Comparison of ENCODE assay signal across 11 cellular contexts in genomic region chr17:43591750-43592562, GRCh38. TPM values are rescaled to one million over a fixed set of nuclear protein-coding genes. Genes with fewer than 3 reads are reported as not detected.
DNase-seq lines count a peak whose midpoint lies in the region; ATAC-seq, FAIRE-seq and TF ChIP-seq lines count a peak whose summit lies in the region.
"Had no signal": no experiment of that assay in that cellular context is flagged by ENCODE, and none has a peak within 500 bp of the region (broad histone marks: within the 10 kb centered on the region; RNA-seq: fewer than 3 reads in every experiment).

No MANE protein-coding gene starts in this region.

- intact Hi-C loops in PC-3 (cut with micrococcal nuclease) = no loop called here

- H3K27ac ChIP-seq in PC-3 (ENCODE audit: low read length) = peak overlapping the region; percentile 68

- no peaks in the 10 kb centered on the region for H4K20me1 ChIP-seq in PC-3 (ENCODE audit: low read length)

- DNase-seq in PC-3 (peak; percentile 86), mucosa of gallbladder (ENCODE audit: low spot score) (peak; percentile 64), urothelium cell line (ENCODE audit: low spot score) (peak; percentile 88), HEK293T (ENCODE audit: extremely low spot score) (no peak), HuH-7 (ENCODE audit: low spot score) (no peak)
- no peak for DNase-seq in stimulated activated naive CD4-positive, alpha-beta T cell treated with Interleukin-2 at 50 U/mL for 16 hours (lab: John Stamatoyannopoulos, UW)
- DNase-seq: activated CD4-positive, alpha-beta T cell treated with anti-CD3 and anti-CD28 coated beads, Interleukin-2, amount 10 ng/mL, durations not matched to agents 7 days and 5 days; NCI-H1436 had no signal

- H3K36me3 ChIP-seq in PC-3 (ENCODE audit: low read depth, low read length) = no peaks in the 10 kb centered on the region

- H3K9me3 ChIP-seq in PC-3 (ENCODE audit: low read length) = no peaks in the 10 kb centered on the region

- peaks cover 32% of the 10 kb centered on the region for H3K4me1 ChIP-seq in PC-3 (ENCODE audit: insufficient read depth, low read length)

- ATAC-seq in PC-3 (peak; percentile 87), esophagus mucosa (peak; percentile 34), GM21786 (IDR thresholded peaks at IDR 0.05; ENCODE audit: unreplicated experiment) (no peak)

- H3K9me2 ChIP-seq in PC-3 (replicated peaks; ENCODE audit: low read length) = no peaks in the 10 kb centered on the region

- BruUV-seq in PC-3 (replicated peaks; lab: Mats Ljungman, UMichigan) = no TSS peak

- peak overlapping the region; percentile 78 for H3K4me2 ChIP-seq in PC-3 (ENCODE audit: low read length)

- no peaks in the 10 kb centered on the region for H3F3A ChIP-seq in PC-3 (ENCODE audit: low read length, unreplicated experiment)

- no peaks in the 10 kb centered on the region for H3K27me3 ChIP-seq in PC-3 (ENCODE audit: low read length)

- CTCF ChIA-PET in PC-3 (lab: Charles Lee) (interaction anchor here (0.5 to 0.9 kb wide), 3 partner anchors 18 to 82 kb away, joined by 3 to 4 read pairs (median 3); no protein-coding TSS in a partner anchor), HEK293T (lab: Yijun Ruan, JAX) (interaction anchor here (0.7 to 1.9 kb wide), 3 partner anchors 15 to 82 kb away, joined by 4 to 6 read pairs (median 6); no protein-coding TSS in a partner anchor)

- peak overlapping the region; percentile 31 for H3K9ac ChIP-seq in PC-3 (ENCODE audit: low read length)

- peak; percentile 27; the same call in 1 of the 2 replicates for TF ChIP-seq CTCF in PC-3 (conservative IDR thresholded peaks at IDR 0.05; ENCODE audit: low read depth, low read length)

- H3K4me3 ChIP-seq in PC-3 (ENCODE audit: low read length) = peak overlapping the region; percentile 45

- POLR2A ChIA-PET in PC-3 (lab: Charles Lee; ENCODE audit: unreplicated experiment) = interaction anchor here (0.5 kb wide), 1 partner anchor 17 kb away, joined by 3 read pairs; no protein-coding TSS in a partner anchor
- POLR2A ChIA-PET in HEK293T (lab: Yijun Ruan, JAX) = no interaction called here

- no peaks in the 10 kb centered on the region for H3K79me2 ChIP-seq in PC-3 (ENCODE audit: low read length)

- no peak for FAIRE-seq in urothelium cell line (lab: Jason Lieb, UNC)
- FAIRE-seq: GM19239 had no signal

- peak overlapping the region; percentile 80 for H2AFZ ChIP-seq in PC-3 (ENCODE audit: low read length)

TF ChIP-seq in HEK293T, 16 proteins besides CTCF, POLR2A, EP300 and RAD21:
- TF ChIP-seq FOXA1 (IDR thresholded peaks at IDR 0.05) = no peak
- no peak for TF ChIP-seq ARNT (IDR thresholded peaks at IDR 0.05)
- TF ChIP-seq HDGF (IDR thresholded peaks at IDR 0.05; ENCODE audit: borderline replicate concordance) = no peak
- TF ChIP-seq SUZ12 (IDR thresholded peaks at IDR 0.05) = no peak
- TF ChIP-seq SP1 (IDR thresholded peaks at IDR 0.05) = no peak
- no peak for TF ChIP-seq LEF1 (IDR thresholded peaks at IDR 0.05; ENCODE audit: borderline replicate concordance)
- no peak for TF ChIP-seq PKNOX1 (IDR thresholded peaks at IDR 0.05)

RNA-seq across cellular contexts. Expression of gene ETV4, which starts 45.8 kb away (rescaled TPM):
- total RNA-seq in PC-3 (2014; rRNA removed) (143 and 147 TPM in 2 replicates), esophagus mucosa (5.7 TPM), mucosa of gallbladder (47.6 TPM)

Comparison
In these comparisons a context has a peak if more than half of its experiments do, and no peak if none do; other contexts are left out.
1. DNase-seq: peak in PC-3 (single experiment), mucosa of gallbladder (single experiment) and urothelium cell line (single experiment); none in stimulated activated naive CD4-positive, alpha-beta T cell treated with Interleukin-2 at 50 U/mL for 16 hours (single experiment), HEK293T (single experiment) and HuH-7 (single experiment).